Comparison of ENCODE assay signal across 19 cellular contexts in the genomic region with DNA sequence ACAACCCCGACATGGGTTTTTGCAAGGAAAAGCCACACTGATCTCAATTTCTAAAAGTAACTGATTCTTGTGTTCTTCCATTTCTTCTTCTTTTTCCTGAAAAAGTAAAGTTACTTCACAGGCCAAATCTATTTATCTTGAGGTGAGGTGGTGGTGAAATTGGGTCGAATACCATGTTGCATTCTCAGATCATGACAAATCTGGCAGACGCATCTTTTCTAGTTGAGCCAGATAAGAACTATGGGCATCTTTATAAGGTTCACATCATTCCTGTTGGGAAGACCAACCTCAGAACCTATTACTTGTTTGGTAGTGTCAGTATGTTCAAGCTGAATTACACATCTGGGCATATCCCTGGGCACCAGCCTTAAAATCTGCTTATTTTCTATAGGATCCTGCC.
"Had no signal": no experiment of that assay in that cellular context is flagged by ENCODE, and none has a peak within 500 bp of the region (broad histone marks: within the 10 kb centered on the region; RNA-seq: fewer than 3 reads in every experiment).

No MANE protein-coding gene starts in this region.

- H3K9me3 ChIP-seq: colonic mucosa, esophagus muscularis mucosa, ovary, psoas muscle, thyroid gland, vagina had no signal

- H3K4me1 ChIP-seq: colonic mucosa, esophagus muscularis mucosa, psoas muscle, thyroid gland, vagina had no signal

- H3K27me3 ChIP-seq: colonic mucosa, esophagus muscularis mucosa, thyroid gland, vagina had no signal

- DNase-seq: colonic mucosa; effector memory CD4-positive, alpha-beta T cell; kidney; natural killer cell; occipital lobe; ovary; posterior cingulate gyrus; psoas muscle; right cardiac atrium; small intestine; stimulated activated CD4-positive, alpha-beta T cell treated with anti-CD3 and anti-CD28 coated beads, Interleukin-15, amount 100 ng/mL, for 24 hours; stimulated activated CD4-positive, alpha-beta T cell treated with anti-CD3 and anti-CD28 coated beads, Interleukin-2, amount 100 ng/mL, for 48 hours; stimulated activated naive B cell treated with anti-CD40 and anti-IgM and Interleukin-4, amounts not matched to agents 10 μg/mL and 1 μg/mL and 100 μg/mL, for 72 hours; thyroid gland; trophoblast cell had no signal

- H3K36me3 ChIP-seq: colonic mucosa, esophagus muscularis mucosa, ovary, thyroid gland, vagina had no signal

- H3K27ac ChIP-seq: colonic mucosa, esophagus muscularis mucosa, ovary, psoas muscle, thyroid gland, vagina had no signal

- H3K4me3 ChIP-seq: colonic mucosa, esophagus muscularis mucosa, lung, ovary, psoas muscle, thyroid gland, vagina had no signal

- ATAC-seq: left lobe of liver; natural killer cell; psoas muscle; right cardiac atrium; stimulated activated naive B cell treated with anti-CD40 and anti-IgM and Interleukin-4, amounts not matched to agents 10 μg/mL and 1 μg/mL and 100 μg/mL, for 72 hours had no signal
